ENCODE assay signal across 9 cellular contexts in the genomic region with DNA sequence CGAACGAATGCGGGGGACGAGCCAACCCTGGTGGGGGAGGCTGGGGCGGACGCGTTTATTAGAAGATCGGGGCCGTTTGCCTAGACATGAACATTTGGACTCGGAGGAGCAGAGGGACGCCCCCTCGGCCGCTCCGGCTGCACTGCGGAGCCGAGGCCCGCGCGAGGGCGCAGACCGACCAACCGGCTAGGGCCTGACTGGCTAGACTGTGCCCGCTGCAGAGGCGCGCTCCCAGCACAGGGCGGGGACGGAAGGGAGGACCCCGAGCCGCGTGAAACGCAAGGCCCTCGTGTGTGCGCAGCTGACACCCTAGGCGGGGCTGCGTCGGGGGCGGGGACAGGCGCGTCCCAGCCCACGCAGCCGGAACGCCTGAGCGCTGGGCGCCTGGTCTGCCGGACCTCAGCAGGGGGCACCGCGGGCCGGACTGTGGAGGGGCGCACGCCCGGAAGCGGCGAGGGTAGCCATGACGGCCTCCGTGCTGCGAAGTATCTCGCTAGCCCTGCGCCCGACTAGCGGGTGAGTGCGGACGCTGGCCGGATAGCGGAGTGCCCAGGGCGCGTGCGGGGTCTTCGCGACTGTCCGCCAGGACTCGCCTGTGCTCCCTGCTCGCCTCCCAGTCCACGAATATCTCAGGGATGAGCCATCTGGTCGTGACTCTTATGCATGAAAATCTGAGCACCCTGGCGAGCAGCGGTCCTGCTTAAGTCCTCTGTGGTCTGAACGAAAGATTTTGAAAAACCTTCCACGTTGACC. TPM values are rescaled to one million over a fixed set of nuclear protein-coding genes. Genes with fewer than 3 reads are reported as not detected.
DNase-seq lines count a peak whose midpoint lies in the region; ATAC-seq, FAIRE-seq and TF ChIP-seq lines count a peak whose summit lies in the region.
"Had no signal": no experiment of that assay in that cellular context is flagged by ENCODE, and none has a peak within 500 bp of the region (broad histone marks: within the 10 kb centered on the region; RNA-seq: fewer than 3 reads in every experiment).

Gene MRPL40, plus strand, starts transcription at position 454 of the 753 bp plus-strand sequence. Its CDS starts 10 bp downstream, at position 464.

- DNase-seq in GM19239 (ENCODE audit: insufficient read length, low spot score), result peak; percentile 92
- peak; percentile 80 to 94 for DNase-seq in NCI-H526 (lab: John Stamatoyannopoulos, UW)
- DNase-seq in activated CD4-positive, alpha-beta T cell treated with anti-CD3 and anti-CD28 coated beads, Interleukin-2, amount 10 ng/mL, durations not matched to agents 7 days and 5 days, result peak; percentile 90
- peak; percentile 37 for DNase-seq in cortex of kidney (lab: John Stamatoyannopoulos, UW)
- peak; percentile 97 to 98 for DNase-seq in left lung
- peak; percentile 86 to 87 for DNase-seq in stimulated activated CD4-positive, alpha-beta T cell treated with anti-CD3 and anti-CD28 coated beads, Interleukin-2, amount 100 ng/mL, for 48 hours

- H3K4me2 ChIP-seq in BLaER1, result peak within 1 kb of the TSS; percentile 91

- FAIRE-seq in GM19239 (lab: Jason Lieb, UNC), result peak; percentile 92
- FAIRE-seq: islet of Langerhans had no signal

- TF ChIP-seq CTCF in left lung (IDR thresholded peaks at IDR 0.05), result peak in 1 of 2 donors; percentile 13

- no peaks in the 10 kb centered on the region for H3K27me3 ChIP-seq in BLaER1
- no peaks in the 10 kb centered on the region for H3K27me3 ChIP-seq in left lung

- H3K36me3 Mint-ChIP-seq in activated CD4-positive, alpha-beta T cell treated with anti-CD3 and anti-CD28 coated beads, Interleukin-2, amount 10 ng/mL, durations not matched to agents 7 days and 5 days (ENCODE audit: low read depth), result peaks cover 35% of the 10 kb centered on the region

- H3K4me3 ChIP-seq in BLaER1 (peak within 1 kb of the TSS; percentile 79), left lung (peak within 1 kb of the TSS; percentile 87 to 96)

- H3K9me3 ChIP-seq in BLaER1 (no peaks in the 10 kb centered on the region), left lung (no peaks in the 10 kb centered on the region)

- CTCF ChIA-PET in activated CD4-positive, alpha-beta T cell treated with anti-CD3 and anti-CD28 coated beads, Interleukin-2, amount 10 ng/mL, durations not matched to agents 7 days and 5 days (lab: Charles Lee), result interaction anchor here (0.9 to 1.5 kb wide), 2 partner anchors 10 to 19 kb away, joined by 3 to 6 read pairs; no protein-coding TSS in a partner anchor

- H3K36me3 ChIP-seq in BLaER1 (peaks cover 27% of the 10 kb centered on the region), left lung (peaks cover 0 to 31% of the 10 kb centered on the region in 2 donors)

- peaks cover 61% of the 10 kb centered on the region for H3K4me1 ChIP-seq in BLaER1
- H3K4me1 ChIP-seq in left lung, result peaks cover 11 to 46% of the 10 kb centered on the region in 2 donors

- peak within 1 kb of the TSS; percentile 96 for H3K9ac ChIP-seq in BLaER1

- H3K4me1 Mint-ChIP-seq in activated CD4-positive, alpha-beta T cell treated with anti-CD3 and anti-CD28 coated beads, Interleukin-2, amount 10 ng/mL, durations not matched to agents 7 days and 5 days, result peaks cover 35% of the 10 kb centered on the region

- no peaks in the 10 kb centered on the region for H3K27me3 Mint-ChIP-seq in activated CD4-positive, alpha-beta T cell treated with anti-CD3 and anti-CD28 coated beads, Interleukin-2, amount 10 ng/mL, durations not matched to agents 7 days and 5 days

- H3K27ac Mint-ChIP-seq in activated CD4-positive, alpha-beta T cell treated with anti-CD3 and anti-CD28 coated beads, Interleukin-2, amount 10 ng/mL, durations not matched to agents 7 days and 5 days, result peak within 1 kb of the TSS; percentile 97

- ATAC-seq in HG03442 (IDR thresholded peaks at IDR 0.05; ENCODE audit: unreplicated experiment) (peak; percentile 70), left lung (peak; percentile 97)

- POLR2A ChIA-PET in activated CD4-positive, alpha-beta T cell treated with anti-CD3 and anti-CD28 coated beads, Interleukin-2, amount 10 ng/mL, durations not matched to agents 7 days and 5 days (lab: Charles Lee), result interaction anchor here (1.0 to 1.4 kb wide), 2 partner anchors 12 to 15 kb away, joined by 3 to 5 read pairs; partner anchors contain the start of gene C22orf39

- H3K4me3 Mint-ChIP-seq in activated CD4-positive, alpha-beta T cell treated with anti-CD3 and anti-CD28 coated beads, Interleukin-2, amount 10 ng/mL, durations not matched to agents 7 days and 5 days, result peak within 1 kb of the TSS; percentile 81

- no peaks in the 10 kb centered on the region for H3K9me3 Mint-ChIP-seq in activated CD4-positive, alpha-beta T cell treated with anti-CD3 and anti-CD28 coated beads, Interleukin-2, amount 10 ng/mL, durations not matched to agents 7 days and 5 days

- intact Hi-C loops in left lung (cut with DNase I), result no loop called here

- H4K20me1 ChIP-seq in BLaER1, result peaks cover 55% of the 10 kb centered on the region

- H3K27ac ChIP-seq in BLaER1 (peak within 1 kb of the TSS; percentile 97), left lung (peak within 1 kb of the TSS; percentile 96 to 98)

RNA-seq across cellular contexts. Expression of gene MRPL40, which starts in this region (rescaled TPM):
- total RNA-seq in activated CD4-positive, alpha-beta T cell treated with anti-CD3 and anti-CD28 coated beads, Interleukin-2, amount 10 ng/mL, durations not matched to agents 7 days and 5 days, result 10 to 100 TPM; 19.7 to 19.9 TPM
- 10 to 100 TPM; 21.9 to 24.9 TPM for total RNA-seq in left lung

Comparison
In these comparisons a context has a peak if more than half of its experiments do, and no peak if none do; other contexts are left out.
1. Peak in every context shown above with its lines: DNase-seq, ATAC-seq, H3K4me3 ChIP-seq and H3K27ac ChIP-seq.
2. DNase-seq: peak in every context shown above with its lines; median percentile 98 in left lung; 92 in GM19239; 90 in activated CD4-positive, alpha-beta T cell treated with anti-CD3 and anti-CD28 coated beads, Interleukin-2, amount 10 ng/mL, durations not matched to agents 7 days and 5 days; 87 in NCI-H526; 86 in stimulated activated CD4-positive, alpha-beta T cell treated with anti-CD3 and anti-CD28 coated beads, Interleukin-2, amount 100 ng/mL, for 48 hours; 37 in cortex of kidney.